ENCODE assay signal across 8 cellular contexts in genomic region chr1:36154765-36155559, GRCh38. TPM values are rescaled to one million over a fixed set of nuclear protein-coding genes. Genes with fewer than 3 reads are reported as not detected.
DNase-seq lines count a peak whose midpoint lies in the region; ATAC-seq and TF ChIP-seq lines count a peak whose summit lies in the region.

No MANE protein-coding gene starts in this region.

- no peak for ATAC-seq in CD4-positive, alpha-beta T cell (ENCODE audit: poor library complexity)

- CTCF ChIA-PET in CD4-positive, alpha-beta T cell (lab: Charles Lee), result interaction anchor here (1.2 to 4.2 kb wide), 2 partner anchors 33 to 131 kb away, joined by 4 to 18 read pairs; no protein-coding TSS in a partner anchor

- H3K27me3 ChIP-seq in CD4-positive, alpha-beta T cell (ENCODE audit: control insufficient read depth, insufficient read depth, low read length), result no peaks in the 10 kb centered on the region
- no peaks in the 10 kb centered on the region for H3K27me3 ChIP-seq in muscle layer of colon (ENCODE audit: control insufficient read depth in 1 of 2, insufficient read depth in 2 of 2, low read length in 2 of 2)

- H3K4me3 ChIP-seq in muscle layer of colon (ENCODE audit: low read depth in 1 of 2, low read length in 2 of 2), result peak overlapping the region; percentile 89 to 90

- H3K9me3 Mint-ChIP-seq in CD4-positive, alpha-beta T cell, result no peaks in the 10 kb centered on the region
- no peaks in the 10 kb centered on the region for H3K9me3 Mint-ChIP-seq in dendritic cell treated with granulocyte-macrophage colony-stimulating factor and Interleukin-4, amounts not matched to agents 40 ng/mL and 50 ng/mL, for 4 days

- peaks cover 54% of the 10 kb centered on the region for H3K4me1 ChIP-seq in muscle layer of colon (ENCODE audit: insufficient read depth, low read length)

- H3K9me3 ChIP-seq in CD4-positive, alpha-beta T cell (ENCODE audit: control insufficient read depth, low read length), result no peaks in the 10 kb centered on the region
- no peaks in the 10 kb centered on the region for H3K9me3 ChIP-seq in muscle layer of colon (ENCODE audit: low read length)

- no peak for TF ChIP-seq CTCF in CD4-positive, alpha-beta T cell (IDR thresholded peaks at IDR 0.05)

- peak overlapping the region; percentile 95 for H3K27ac Mint-ChIP-seq in CD4-positive, alpha-beta T cell
- H3K27ac Mint-ChIP-seq in dendritic cell treated with granulocyte-macrophage colony-stimulating factor and Interleukin-4, amounts not matched to agents 40 ng/mL and 50 ng/mL, for 4 days, result peak overlapping the region; percentile 97

- H3K27me3 Mint-ChIP-seq in CD4-positive, alpha-beta T cell, result no peaks in the 10 kb centered on the region
- H3K27me3 Mint-ChIP-seq in dendritic cell treated with granulocyte-macrophage colony-stimulating factor and Interleukin-4, amounts not matched to agents 40 ng/mL and 50 ng/mL, for 4 days, result no peaks in the 10 kb centered on the region

- H3K4me3 Mint-ChIP-seq in CD4-positive, alpha-beta T cell, result peak overlapping the region; percentile 91
- peak overlapping the region; percentile 86 for H3K4me3 Mint-ChIP-seq in dendritic cell treated with granulocyte-macrophage colony-stimulating factor and Interleukin-4, amounts not matched to agents 40 ng/mL and 50 ng/mL, for 4 days

- no peak for DNase-seq in CD4-positive, alpha-beta T cell
- DNase-seq in NCI-H1092 (lab: John Stamatoyannopoulos, UW) (peak; percentile 43), NCI-H526 treated with DMSO at 0.1 percent for 48 hours (lab: John Stamatoyannopoulos, UW) (no peak), epidermal melanocyte (ENCODE audit: insufficient read length, low spot score) (no peak), HuH-7.5 (ENCODE audit: low spot score) (no peak)
- DNase-seq in NK-92 treated with Interleukin-12 subunit alpha and Interleukin-12 subunit beta, amount 100 ng/mL, for 24 hours (lab: John Stamatoyannopoulos, UW), result no peak

- H3K36me3 ChIP-seq in muscle layer of colon (ENCODE audit: insufficient read depth, low read length), result peaks cover 5% of the 10 kb centered on the region

- H3K36me3 Mint-ChIP-seq in CD4-positive, alpha-beta T cell (ENCODE audit: low read depth), result peaks cover 20% of the 10 kb centered on the region
- peaks cover 42% of the 10 kb centered on the region for H3K36me3 Mint-ChIP-seq in dendritic cell treated with granulocyte-macrophage colony-stimulating factor and Interleukin-4, amounts not matched to agents 40 ng/mL and 50 ng/mL, for 4 days (ENCODE audit: low read depth)

- intact Hi-C loops in CD4-positive, alpha-beta T cell (cut with DNase I, micrococcal nuclease), result loop anchor here in 1 of 2 experiments (5.0 kb wide), 1 partner anchor 147 kb away; no protein-coding TSS in a partner anchor
- intact Hi-C loops in dendritic cell treated with granulocyte-macrophage colony-stimulating factor and Interleukin-4, amounts not matched to agents 40 ng/mL and 50 ng/mL, for 4 days (cut with micrococcal nuclease), result no loop called here

- POLR2A ChIA-PET in CD4-positive, alpha-beta T cell (lab: Charles Lee), result interaction anchor here (1.0 to 3.6 kb wide), 6 partner anchors 9 to 152 kb away, joined by 3 to 50 read pairs (median 6); partner anchors contain the start of genes SH3D21 and THRAP3

- H3K27ac ChIP-seq in CD4-positive, alpha-beta T cell (ENCODE audit: low read depth, low read length), result peak overlapping the region; percentile 96
- H3K27ac ChIP-seq in muscle layer of colon (ENCODE audit: low read depth, low read length), result peak overlapping the region; percentile 99

- H3K4me1 Mint-ChIP-seq in CD4-positive, alpha-beta T cell (ENCODE audit: low read depth), result peaks cover 76% of the 10 kb centered on the region
- H3K4me1 Mint-ChIP-seq in dendritic cell treated with granulocyte-macrophage colony-stimulating factor and Interleukin-4, amounts not matched to agents 40 ng/mL and 50 ng/mL, for 4 days (ENCODE audit: low read depth), result peaks cover 80% of the 10 kb centered on the region

- peak overlapping the region; percentile 99 for H3K9ac ChIP-seq in muscle layer of colon (ENCODE audit: low read length)

RNA-seq across cellular contexts. Expression of gene MAP7D1, which starts 1.0 kb away (rescaled TPM):
- total RNA-seq in CD4-positive, alpha-beta T cell, result 100 to 1,000 TPM; 156 to 163 TPM

RNA-seq across cellular contexts. Expression of gene TRAPPC3, which starts 5.7 kb away (rescaled TPM):
- total RNA-seq in CD4-positive, alpha-beta T cell, result 10 to 100 TPM; 18.4 to 21.3 TPM

RNA-seq across cellular contexts. Expression of gene COL8A2, which starts 29.9 kb away (rescaled TPM):
- total RNA-seq in CD4-positive, alpha-beta T cell, result under 1 TPM; 0.05 to 0.06 TPM
